Comparison of ENCODE assay signal across 29 cellular contexts in the genomic region with DNA sequence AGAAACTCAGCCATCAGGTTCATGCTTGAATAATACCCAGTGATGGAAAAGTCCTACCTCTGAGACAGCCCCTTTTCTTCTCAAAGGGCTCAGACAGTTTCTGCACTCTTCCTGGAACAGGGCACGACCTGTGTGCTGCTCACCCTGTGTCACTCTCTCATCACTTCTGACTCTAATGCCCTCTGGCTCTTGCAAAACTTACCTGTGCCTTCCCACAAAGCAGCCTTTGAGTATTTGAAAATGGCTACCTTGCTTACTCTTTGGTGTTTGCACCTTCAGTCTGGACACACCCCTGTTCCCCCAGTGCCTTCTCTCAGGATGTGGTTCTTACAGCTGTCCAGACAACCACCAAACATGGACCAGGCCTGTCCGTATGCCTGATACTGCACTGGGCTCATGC.
"Had no signal": no experiment of that assay in that cellular context is flagged by ENCODE, and none has a peak within 500 bp of the region (broad histone marks: within the 10 kb centered on the region; RNA-seq: fewer than 3 reads in every experiment).

No MANE protein-coding gene starts in this region.

- H3K27ac ChIP-seq: ascending aorta, body of pancreas, cardiac muscle cell, Peyer's patch, RWPE1, SJCRH30, WERI-Rb-1 had no signal

- H3K4me3 ChIP-seq: adrenal gland, ascending aorta, body of pancreas, cardiac muscle cell, K562, Peyer's patch, SJCRH30 had no signal

- H3K36me3 Mint-ChIP-seq: activated naive CD8-positive, alpha-beta T cell treated with anti-CD3 and anti-CD28 coated beads, Interleukin-2, amount 10 ng/mL, durations not matched to agents 7 days and 5 days had no signal

- H3K9me3 ChIP-seq: adrenal gland, ascending aorta, body of pancreas, Peyer's patch, SJCRH30, SK-N-SH had no signal

- H3K4me1 ChIP-seq: ascending aorta, body of pancreas, Peyer's patch, SJCRH30 had no signal

- H3K36me3 ChIP-seq: adrenal gland, ascending aorta, cardiac muscle cell, Peyer's patch, SJCRH30, WERI-Rb-1 had no signal

- H3K4me3 Mint-ChIP-seq: activated CD4-positive, alpha-beta memory T cell treated with anti-CD3 and anti-CD28 coated beads, Interleukin-2, amount 10 ng/mL, durations not matched to agents 7 days and 5 days; activated CD4-positive, alpha-beta T cell treated with anti-CD3 and anti-CD28 coated beads for 36 hours; activated naive CD8-positive, alpha-beta T cell treated with anti-CD3 and anti-CD28 coated beads, Interleukin-2, amount 10 ng/mL, durations not matched to agents 7 days and 5 days had no signal

- ATAC-seq: activated CD4-positive, alpha-beta T cell treated with anti-CD3 and anti-CD28 coated beads for 36 hours; body of pancreas; K562 had no signal

- H3K4me2 ChIP-seq: SK-N-SH had no signal

- H3K27me3 ChIP-seq: adrenal gland, ascending aorta, body of pancreas, cardiac muscle cell, Peyer's patch, SJCRH30 had no signal

- FAIRE-seq: K562 had no signal

- H3K4me1 Mint-ChIP-seq: activated CD4-positive, alpha-beta memory T cell treated with anti-CD3 and anti-CD28 coated beads, Interleukin-2, amount 10 ng/mL, durations not matched to agents 7 days and 5 days; activated CD4-positive, alpha-beta T cell treated with anti-CD3 and anti-CD28 coated beads for 36 hours; activated naive CD8-positive, alpha-beta T cell treated with anti-CD3 and anti-CD28 coated beads, Interleukin-2, amount 10 ng/mL, durations not matched to agents 7 days and 5 days had no signal

- H3K27me3 Mint-ChIP-seq: activated CD4-positive, alpha-beta memory T cell treated with anti-CD3 and anti-CD28 coated beads, Interleukin-2, amount 10 ng/mL, durations not matched to agents 7 days and 5 days; activated CD4-positive, alpha-beta T cell treated with anti-CD3 and anti-CD28 coated beads for 36 hours; activated naive CD8-positive, alpha-beta T cell treated with anti-CD3 and anti-CD28 coated beads, Interleukin-2, amount 10 ng/mL, durations not matched to agents 7 days and 5 days had no signal

- H3K27ac Mint-ChIP-seq: activated CD4-positive, alpha-beta memory T cell treated with anti-CD3 and anti-CD28 coated beads, Interleukin-2, amount 10 ng/mL, durations not matched to agents 7 days and 5 days; activated CD4-positive, alpha-beta T cell treated with anti-CD3 and anti-CD28 coated beads for 36 hours; activated naive CD8-positive, alpha-beta T cell treated with anti-CD3 and anti-CD28 coated beads, Interleukin-2, amount 10 ng/mL, durations not matched to agents 7 days and 5 days had no signal

- H3K9ac ChIP-seq: SK-N-SH had no signal

- DNase-seq: activated CD4-positive, alpha-beta memory T cell treated with anti-CD3 and anti-CD28 coated beads, Interleukin-2, amount 10 ng/mL, durations not matched to agents 7 days and 5 days; activated CD4-positive, alpha-beta T cell treated with anti-CD3 and anti-CD28 coated beads for 36 hours; activated CD4-positive, alpha-beta T cell treated with anti-CD3 and anti-CD28 coated beads, Interleukin-2, amount 50 U/mL, for 1 hour; activated CD8-positive, alpha-beta memory T cell treated with anti-CD3 and anti-CD28 coated beads, Interleukin-2, amount 50 U/mL, for 48 hours; activated naive CD4-positive, alpha-beta T cell treated with anti-CD3 and anti-CD28 coated beads, Interleukin-2, amount 50 U/mL, for 16 hours; activated naive CD8-positive, alpha-beta T cell treated with anti-CD3 and anti-CD28 coated beads, Interleukin-2, amount 10 ng/mL, durations not matched to agents 7 days and 5 days; activated T-cell treated with anti-CD3 and anti-CD28 coated beads, Interleukin-2, amount 50 U/mL, for 1 hour; Karpas-422; NCI-H1105 treated with DMSO at 0.1 percent for 48 hours; NCI-H146; NCI-H1930; NCI-H2171; NCI-H226; NCI-H510A; NCI-H526 treated with DMSO at 0.1 percent for 48 hours; NCI-H82; NK-92 treated with Interleukin-12 subunit alpha and Interleukin-12 subunit beta, amount 100 ng/mL, for 24 hours; Peyer's patch; Right ventricle myocardium superior; SJCRH30; SK-N-SH; T-helper 1 cell; WERI-Rb-1 had no signal

- H3K9me3 Mint-ChIP-seq: activated CD4-positive, alpha-beta memory T cell treated with anti-CD3 and anti-CD28 coated beads, Interleukin-2, amount 10 ng/mL, durations not matched to agents 7 days and 5 days; activated naive CD8-positive, alpha-beta T cell treated with anti-CD3 and anti-CD28 coated beads, Interleukin-2, amount 10 ng/mL, durations not matched to agents 7 days and 5 days had no signal
